Comparison of ENCODE assay signal across 1 cellular context in the genomic region with DNA sequence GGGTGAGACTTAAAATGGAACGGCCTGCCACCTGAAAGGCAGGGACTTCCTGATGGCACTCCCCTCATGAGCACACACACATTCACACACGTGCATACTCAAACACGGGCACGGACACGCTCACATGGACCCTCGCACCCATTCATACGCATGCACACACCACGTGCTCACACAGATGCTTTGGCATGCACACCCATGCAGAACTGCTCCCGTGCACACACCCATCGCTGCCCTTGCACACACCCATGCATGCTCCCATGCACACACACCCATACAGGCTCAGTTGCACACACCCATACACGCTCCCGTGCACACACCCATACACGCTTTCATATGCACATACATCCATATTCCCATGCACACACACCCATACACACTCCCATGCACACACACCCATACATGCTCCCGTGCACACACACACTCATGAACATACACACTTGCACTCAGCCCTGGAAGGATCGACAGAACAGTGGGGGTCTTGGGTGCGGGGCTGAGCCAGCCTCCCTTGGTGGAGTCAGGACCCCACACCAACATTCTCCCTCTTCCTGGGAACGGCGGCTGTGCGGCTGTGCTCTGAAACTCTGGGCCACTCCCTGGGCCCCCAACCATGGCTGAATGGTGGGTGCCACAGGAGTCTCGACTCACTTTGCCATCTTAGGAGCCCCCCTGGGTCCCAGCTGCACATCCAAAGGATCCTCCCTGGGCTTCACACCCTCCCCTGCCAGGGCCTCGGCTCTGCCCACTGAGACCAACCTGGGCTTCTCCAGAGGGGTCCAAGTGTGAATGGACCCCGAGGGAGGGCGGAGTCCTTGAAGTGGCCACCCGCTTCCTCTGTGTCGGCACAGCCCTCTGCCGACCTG.
A peak's percentile ranks its signal among the peaks of the same experiment; 100 is the strongest.
TF ChIP-seq lines count a peak whose summit lies in the region.

No MANE protein-coding gene starts in this region.

TF ChIP-seq in endothelial cell of umbilical vein, 7 proteins besides CTCF, POLR2A, EP300 and RAD21:
- TF ChIP-seq POLR2AphosphoS5 (IDR thresholded peaks at IDR 0.05; ENCODE audit: insufficient read depth, low read depth, low read length), result peak; percentile 19
- TF ChIP-seq GATA2 (IDR thresholded peaks at IDR 0.05; ENCODE audit: insufficient read depth, insufficient read length, low read depth, low read length), result no peak
- no peak for TF ChIP-seq EZH2 (IDR thresholded peaks at IDR 0.05; ENCODE audit: borderline replicate concordance, low read depth, low read length, severe bottlenecking)
- no peak for TF ChIP-seq MYC (IDR thresholded peaks at IDR 0.05; ENCODE audit: low read depth, low read length)
- TF ChIP-seq FOS (IDR thresholded peaks at IDR 0.05; ENCODE audit: borderline replicate concordance, insufficient read depth, low read length), result no peak
- TF ChIP-seq JUN (IDR thresholded peaks at IDR 0.05; ENCODE audit: borderline replicate concordance, insufficient read depth, insufficient read length, low read depth), result no peak
